In the genomic region with DNA sequence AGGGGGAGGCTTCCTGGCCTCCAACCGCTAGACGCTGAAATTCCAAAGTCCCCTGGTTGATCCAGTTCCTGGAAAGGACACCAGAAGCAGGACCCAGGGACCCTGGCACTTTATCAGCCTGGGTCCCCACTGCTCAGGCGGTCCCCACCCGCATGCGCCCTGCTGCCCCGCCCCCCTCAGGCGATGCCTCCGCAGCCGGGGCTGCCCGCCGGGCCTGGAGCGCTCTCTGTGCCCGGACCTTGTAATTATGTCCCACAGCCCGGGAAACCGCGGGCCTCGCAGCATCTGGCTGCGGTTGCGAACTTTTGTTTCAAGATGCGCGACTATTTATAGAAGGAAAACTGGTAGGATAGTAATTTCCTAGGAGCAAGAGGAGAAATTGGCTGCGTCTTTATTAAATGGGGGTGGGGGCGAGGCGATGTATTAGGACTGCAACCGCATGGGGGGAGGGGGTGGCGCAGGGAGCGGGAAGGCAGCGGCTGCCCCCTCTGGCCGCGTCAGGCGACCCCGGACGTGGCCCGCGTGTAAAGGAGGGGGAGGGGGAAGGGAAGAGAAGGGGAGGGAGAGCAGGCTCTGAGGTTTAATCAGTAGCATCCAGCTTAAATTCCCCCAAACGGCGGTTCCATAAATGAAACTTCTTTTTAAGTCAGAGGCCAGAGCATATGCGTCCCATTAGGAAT, we compare ENCODE assay signal across 15 cellular contexts. TPM values are rescaled to one million over a fixed set of nuclear protein-coding genes. Genes with fewer than 3 reads are reported as not detected.
A peak's percentile ranks its signal among the peaks of the same experiment; 100 is the strongest.
DNase-seq lines count a peak whose midpoint lies in the region; ATAC-seq and TF ChIP-seq lines count a peak whose summit lies in the region.
"Had no signal": no experiment of that assay in that cellular context is flagged by ENCODE, and none has a peak within 500 bp of the region (broad histone marks: within the 10 kb centered on the region; RNA-seq: fewer than 3 reads in every experiment).

No MANE protein-coding gene starts in this region.

- no peak overlapping the region for H3K27ac ChIP-seq in BLaER1
- H3K27ac ChIP-seq in endodermal cell (ENCODE audit: low read depth, low read length) = no peak overlapping the region
- H3K27ac ChIP-seq in neural progenitor cell = no peak overlapping the region
- H3K27ac ChIP-seq: uterus had no signal

- ATAC-seq in HG02938 (IDR thresholded peaks at IDR 0.05; ENCODE audit: unreplicated experiment) (no peak), GM21423 (IDR thresholded peaks at IDR 0.05; ENCODE audit: unreplicated experiment) (no peak)

- DNase-seq in M059J (ENCODE audit: low read depth) = peak; percentile 80
- peak; percentile 76 for DNase-seq in endodermal cell
- DNase-seq in neural progenitor cell (ENCODE audit: low spot score) = peak; percentile 69
- DNase-seq in stimulated activated naive CD4-positive, alpha-beta T cell (lab: John Stamatoyannopoulos, UW) = no peak
- no peak for DNase-seq in GM10266 (ENCODE audit: extremely low spot score)
- DNase-seq: GF-D8; NCI-H1092 treated with DMSO at 0.1 percent for 48 hours; SHP77; stimulated activated CD4-positive, alpha-beta T cell treated with anti-CD3 and anti-CD28 coated beads, Interleukin-1b, Interleukin-23, amount 100 ng/mL, for 48 hours; uterus had no signal

- H3K4me3 ChIP-seq in BLaER1 (peak overlapping the region; percentile 64), endodermal cell (ENCODE audit: low read length) (peak overlapping the region; percentile 64), neural progenitor cell (peak overlapping the region; percentile 40)
- H3K4me3 ChIP-seq: uterus had no signal

- no peak overlapping the region for H3K9ac ChIP-seq in BLaER1
- H3K9ac ChIP-seq in endodermal cell (ENCODE audit: extremely low read depth, low read length, poor library complexity, severe bottlenecking) = no peak overlapping the region
- no peak overlapping the region for H3K9ac ChIP-seq in neural progenitor cell

- H3K4me2 ChIP-seq in BLaER1 (peak overlapping the region; percentile 99), neural progenitor cell (peak overlapping the region; percentile 77)

- H3K9me3 Mint-ChIP-seq in endodermal cell = peaks cover 1% of the 10 kb centered on the region
- H3K9me3 Mint-ChIP-seq in neural progenitor cell = no peaks in the 10 kb centered on the region
- H3K9me3 Mint-ChIP-seq: dendritic cell treated with granulocyte-macrophage colony-stimulating factor and Interleukin-4, amounts not matched to agents 40 ng/mL and 50 ng/mL, for 4 days had no signal

- no peak overlapping the region for H3K27ac Mint-ChIP-seq in endodermal cell
- H3K27ac Mint-ChIP-seq in neural progenitor cell = no peak overlapping the region
- H3K27ac Mint-ChIP-seq: dendritic cell treated with granulocyte-macrophage colony-stimulating factor and Interleukin-4, amounts not matched to agents 40 ng/mL and 50 ng/mL, for 4 days had no signal

- H3K27me3 Mint-ChIP-seq in endodermal cell (ENCODE audit: insufficient read depth) (peaks cover 66% of the 10 kb centered on the region), neural progenitor cell (ENCODE audit: insufficient read depth, low read depth) (peaks cover 27% of the 10 kb centered on the region)

- H3K4me1 ChIP-seq in BLaER1 = peaks cover 87% of the 10 kb centered on the region
- no peaks in the 10 kb centered on the region for H3K4me1 ChIP-seq in endodermal cell (ENCODE audit: control insufficient read depth, insufficient read depth, low read length)
- H3K4me1 ChIP-seq in neural progenitor cell = peaks cover 47% of the 10 kb centered on the region

- H3K36me3 Mint-ChIP-seq in endodermal cell (ENCODE audit: low read depth) = no peaks in the 10 kb centered on the region
- peaks cover 2% of the 10 kb centered on the region for H3K36me3 Mint-ChIP-seq in neural progenitor cell

- peaks cover 6% of the 10 kb centered on the region for H3K4me1 Mint-ChIP-seq in endodermal cell
- peaks cover 49% of the 10 kb centered on the region for H3K4me1 Mint-ChIP-seq in neural progenitor cell

- H3K27me3 ChIP-seq in BLaER1 (peaks cover 86% of the 10 kb centered on the region), endodermal cell (ENCODE audit: control insufficient read depth, insufficient read depth, low read length, poor library complexity, severe bottlenecking) (peaks cover 66% of the 10 kb centered on the region), neural progenitor cell (peaks cover 68% of the 10 kb centered on the region)

- H3K4me3 Mint-ChIP-seq in endodermal cell = peak overlapping the region; percentile 40
- peak overlapping the region; percentile 85 for H3K4me3 Mint-ChIP-seq in neural progenitor cell
- H3K4me3 Mint-ChIP-seq: dendritic cell treated with granulocyte-macrophage colony-stimulating factor and Interleukin-4, amounts not matched to agents 40 ng/mL and 50 ng/mL, for 4 days had no signal

- H3K36me3 ChIP-seq in BLaER1 (no peaks in the 10 kb centered on the region), endodermal cell (ENCODE audit: control insufficient read depth, insufficient read depth, low read length) (no peaks in the 10 kb centered on the region), neural progenitor cell (no peaks in the 10 kb centered on the region)
- H3K36me3 ChIP-seq: uterus had no signal

- no peaks in the 10 kb centered on the region for H3K9me3 ChIP-seq in BLaER1
- no peaks in the 10 kb centered on the region for H3K9me3 ChIP-seq in endodermal cell (ENCODE audit: control insufficient read depth, low read length)
- no peaks in the 10 kb centered on the region for H3K9me3 ChIP-seq in neural progenitor cell (ENCODE audit: low read depth)
- H3K9me3 ChIP-seq: uterus had no signal

- 8 to 10% methylated on average over 4 to 38 of the region's 38 CpGs for WGBS in endodermal cell (ENCODE audit: insufficient coverage in 1 of 2, insufficient read length in 1 of 2), 2 experiments

- no peaks in the 10 kb centered on the region for H3K79me2 ChIP-seq in neural progenitor cell (ENCODE audit: low read depth)

- H3F3A ChIP-seq in neural progenitor cell (ENCODE audit: low read depth) = peaks cover 55% of the 10 kb centered on the region

- H4K20me1 ChIP-seq in BLaER1 (peaks cover 96% of the 10 kb centered on the region), neural progenitor cell (ENCODE audit: low read depth) (peaks cover 38% of the 10 kb centered on the region)

- H2AFZ ChIP-seq in neural progenitor cell (replicated peaks) = peak overlapping the region; percentile 70

- TF ChIP-seq CTCF in endodermal cell (conservative IDR thresholded peaks at IDR 0.05) (no peak), neural progenitor cell (IDR thresholded peaks at IDR 0.05) (peak; percentile 36), GM10266 (IDR thresholded peaks at IDR 0.05; ENCODE audit: control insufficient read depth, insufficient read depth, low read depth, missing control alignments) (no peak)

RNA-seq across cellular contexts. Expression of a gene that starts 6.1 kb away (rescaled TPM):
- total RNA-seq in M059J (2014; rRNA removed; shearing (Covaris generic)) = 14.2 and 26.6 TPM in 2 replicates
- total RNA-seq in endodermal cell = not detected
- polyA plus RNA-seq in endodermal cell (2013, experiment 1 of 2) = 15.0 TPM
- polyA plus RNA-seq in endodermal cell (2013, experiment 2 of 2) = 12.3 TPM
- 1.8 and 3.5 TPM in 2 replicates for total RNA-seq in neural progenitor cell (ENCODE audit: low replicate concordance)
- total RNA-seq: lung microvascular endothelial cell had no signal

Comparison
In these comparisons a context has a peak if more than half of its experiments do, and no peak if none do; other contexts are left out.
1. DNase-seq: peak in M059J (single experiment), endodermal cell (single experiment) and neural progenitor cell (single experiment); none in stimulated activated naive CD4-positive, alpha-beta T cell (0 of 6) and GM10266 (single experiment).
2. Peak in every context shown above with its lines, with median percentiles within 50 percentile points of each other: H3K4me3 ChIP-seq.